In genomic region chr9:125644819-125645507, GRCh38 we compare ENCODE assay signal across 15 cellular contexts.
DNase-seq lines count a peak whose midpoint lies in the region; ATAC-seq and TF ChIP-seq lines count a peak whose summit lies in the region.
"Had no signal": no experiment of that assay in that cellular context is flagged by ENCODE, and none has a peak within 500 bp of the region (broad histone marks: within the 10 kb centered on the region; RNA-seq: fewer than 3 reads in every experiment).

No MANE protein-coding gene starts in this region.

- peaks cover 16% of the 10 kb centered on the region for H3K36me3 Mint-ChIP-seq in activated T-cell treated with anti-CD3 and anti-CD28 coated beads, Interleukin-2, amount 50 U/mL, for 4 hours (ENCODE audit: insufficient read depth)
- 0 out of 2 replicates have a peak, but pooled peaks cover 5% of the 10 kb centered on the region for H3K36me3 Mint-ChIP-seq in WTC11
- peaks cover 2% of the 10 kb centered on the region for H3K36me3 Mint-ChIP-seq in memory B cell
- H3K36me3 Mint-ChIP-seq in Calu3 (ENCODE audit: insufficient read depth, unreplicated experiment), result no peaks in the 10 kb centered on the region

- no TSS peak for BruUV-seq in Calu3 (replicated peaks; lab: Mats Ljungman, UMichigan)

- H3K9me3 Mint-ChIP-seq in activated T-cell treated with anti-CD3 and anti-CD28 coated beads, Interleukin-2, amount 50 U/mL, for 4 hours, result no peaks in the 10 kb centered on the region
- H3K9me3 Mint-ChIP-seq in WTC11 (no peaks in the 10 kb centered on the region), memory B cell (no peaks in the 10 kb centered on the region), Calu3 (ENCODE audit: low read depth, unreplicated experiment) (no peaks in the 10 kb centered on the region)

- DNase-seq in activated T-cell treated with anti-CD3 and anti-CD28 coated beads, Interleukin-2, amount 50 U/mL, for 4 hours, result no peak
- DNase-seq in activated T-cell treated with anti-CD3 and anti-CD28 coated beads for 4 hours (no peak), WTC11 (ENCODE audit: low spot score) (no peak), memory B cell (ENCODE audit: low spot score in 2 of 2) (no peak), Calu3 (no peak), SK-N-DZ (ENCODE audit: low spot score) (no peak)
- DNase-seq in stimulated activated naive CD8-positive, alpha-beta T cell treated with anti-CD3 and anti-CD28 coated beads, Interleukin-15, Interleukin-2, amounts not matched to agents 100 U/mL and 50 U/mL, for 24 hours, result no peak
- DNase-seq: ACHN, activated gamma-delta T cell treated with Interleukin-2 at 50 U/mL for 16 hours, body of pancreas, NCI-H1694 treated with DMSO at 0.1 percent for 48 hours, NCI-H446, transverse colon had no signal

- intact Hi-C loops in Calu3 (cut with micrococcal nuclease; ENCODE audit: unreplicated experiment), result no loop called here

- peak; percentile 61 to 74 for ATAC-seq in activated T-cell treated with anti-CD3 and anti-CD28 coated beads, Interleukin-2, amount 50 U/mL, for 4 hours
- ATAC-seq in WTC11 (peak; percentile 62), memory B cell (ENCODE audit: low read depth) (no peak), SK-N-SH treated with all-trans-retinoic acid at 6 μM for 48 hours (no peak)
- peak; percentile 41 for ATAC-seq in stimulated activated naive CD8-positive, alpha-beta T cell treated with anti-CD3 and anti-CD28 coated beads, Interleukin-15, Interleukin-2, amounts not matched to agents 100 U/mL and 50 U/mL, for 24 hours
- ATAC-seq: body of pancreas, HepG2 had no signal

- peak overlapping the region; percentile 1 for H3K4me3 Mint-ChIP-seq in activated T-cell treated with anti-CD3 and anti-CD28 coated beads, Interleukin-2, amount 50 U/mL, for 4 hours
- H3K4me3 Mint-ChIP-seq in WTC11, result no peak overlapping the region; the same call in 1 of the 2 replicates
- H3K4me3 Mint-ChIP-seq in memory B cell, result no peak overlapping the region
- H3K4me3 Mint-ChIP-seq in Calu3 (ENCODE audit: low read depth, unreplicated experiment), result no peak overlapping the region

- H3K4me1 Mint-ChIP-seq in activated T-cell treated with anti-CD3 and anti-CD28 coated beads, Interleukin-2, amount 50 U/mL, for 4 hours (ENCODE audit: low read depth), result peaks cover 63% of the 10 kb centered on the region
- H3K4me1 Mint-ChIP-seq in WTC11 (peaks cover 61% of the 10 kb centered on the region), memory B cell (peaks cover 32% of the 10 kb centered on the region), Calu3 (ENCODE audit: low read depth, unreplicated experiment) (peaks cover 8% of the 10 kb centered on the region)

- no peaks in the 10 kb centered on the region for H3K27me3 Mint-ChIP-seq in activated T-cell treated with anti-CD3 and anti-CD28 coated beads, Interleukin-2, amount 50 U/mL, for 4 hours (ENCODE audit: low read depth)
- H3K27me3 Mint-ChIP-seq in WTC11 (ENCODE audit: low read depth) (no peaks in the 10 kb centered on the region), memory B cell (no peaks in the 10 kb centered on the region), Calu3 (ENCODE audit: unreplicated experiment) (no peaks in the 10 kb centered on the region)

- CTCF ChIA-PET in WTC11 (lab: Charles Lee), result interaction anchor here (1.2 kb wide), 1 partner anchor 217 kb away, joined by 4 read pairs; no protein-coding TSS in a partner anchor
- CTCF ChIA-PET in Calu3 (lab: Charles Lee), result no interaction called here

- H3K27ac Mint-ChIP-seq in WTC11 (peak overlapping the region; percentile 58), memory B cell (peak overlapping the region; percentile 94), Calu3 (ENCODE audit: unreplicated experiment) (no peak overlapping the region)

- TF ChIP-seq CTCF in WTC11 (IDR thresholded peaks at IDR 0.05) (no peak), Calu3 (IDR thresholded peaks at IDR 0.05; ENCODE audit: unreplicated experiment) (no peak)

- POLR2A ChIA-PET in WTC11 (lab: Charles Lee), result interaction anchor here (0.6 kb wide), 1 partner anchor 104 kb away, joined by 3 read pairs; no protein-coding TSS in a partner anchor

TF ChIP-seq in WTC11, 78 proteins besides CTCF, POLR2A, EP300 and RAD21 (continues in another document):
- TF ChIP-seq TP53 (CRISPR knock-in tag; IDR thresholded peaks at IDR 0.05), result no peak
- TF ChIP-seq GRHL2 (CRISPR knock-in tag; IDR thresholded peaks at IDR 0.05; ENCODE audit: insufficient replicate concordance, severe bottlenecking), result no peak
- TF ChIP-seq E2F5 (CRISPR knock-in tag; IDR thresholded peaks at IDR 0.05), result no peak
- TF ChIP-seq STAT6 (CRISPR knock-in tag; conservative IDR thresholded peaks at IDR 0.05; ENCODE audit: low read depth), result no peak
- no peak for TF ChIP-seq USF2 (CRISPR knock-in tag; IDR thresholded peaks at IDR 0.05)
- TF ChIP-seq RORB (CRISPR knock-in tag; IDR thresholded peaks at IDR 0.05), result no peak

TF ChIP-seq in SK-N-SH treated with all-trans-retinoic acid at 6 μM for 48 hours, 23 proteins besides CTCF, POLR2A, EP300 and RAD21 (continues in another document):
- no peak for TF ChIP-seq CREB5 (CRISPR knock-in tag; IDR thresholded peaks at IDR 0.05; ENCODE audit: low read depth)
- TF ChIP-seq ZFP3 (CRISPR knock-in tag; IDR thresholded peaks at IDR 0.05), result no peak
- no peak for TF ChIP-seq ZC3H10 (CRISPR knock-in tag; IDR thresholded peaks at IDR 0.05)
- no peak for TF ChIP-seq TOX (CRISPR knock-in tag; IDR thresholded peaks at IDR 0.05; ENCODE audit: borderline replicate concordance)
- no peak for TF ChIP-seq OSR1 (CRISPR knock-in tag; IDR thresholded peaks at IDR 0.05)
- no peak for TF ChIP-seq CSRNP3 (CRISPR knock-in tag; IDR thresholded peaks at IDR 0.05)
- TF ChIP-seq ISL1 (CRISPR knock-in tag; IDR thresholded peaks at IDR 0.05), result no peak
- TF ChIP-seq ZNF8 (CRISPR knock-in tag; IDR thresholded peaks at IDR 0.05), result no peak
- no peak for TF ChIP-seq TCF4 (CRISPR knock-in tag; IDR thresholded peaks at IDR 0.05; ENCODE audit: borderline replicate concordance)
- no peak for TF ChIP-seq PATZ1 (CRISPR knock-in tag; IDR thresholded peaks at IDR 0.05; ENCODE audit: borderline replicate concordance)
- no peak for TF ChIP-seq ZFP30 (CRISPR knock-in tag; IDR thresholded peaks at IDR 0.05)
- no peak for TF ChIP-seq RARB (CRISPR knock-in tag; IDR thresholded peaks at IDR 0.05)
- TF ChIP-seq GLIS3 (CRISPR knock-in tag; IDR thresholded peaks at IDR 0.05), result no peak
- TF ChIP-seq ARNTL (CRISPR knock-in tag; IDR thresholded peaks at IDR 0.05; ENCODE audit: borderline replicate concordance, low read depth), result no peak

Comparison
In these comparisons a context has a peak if more than half of its experiments do, and no peak if none do; other contexts are left out.
1. ATAC-seq: peak in activated T-cell treated with anti-CD3 and anti-CD28 coated beads, Interleukin-2, amount 50 U/mL, for 4 hours (2 of 2), WTC11 (single experiment) and stimulated activated naive CD8-positive, alpha-beta T cell treated with anti-CD3 and anti-CD28 coated beads, Interleukin-15, Interleukin-2, amounts not matched to agents 100 U/mL and 50 U/mL, for 24 hours (single experiment); none in memory B cell (single experiment) and SK-N-SH treated with all-trans-retinoic acid at 6 μM for 48 hours (single experiment).